In the genomic region with DNA sequence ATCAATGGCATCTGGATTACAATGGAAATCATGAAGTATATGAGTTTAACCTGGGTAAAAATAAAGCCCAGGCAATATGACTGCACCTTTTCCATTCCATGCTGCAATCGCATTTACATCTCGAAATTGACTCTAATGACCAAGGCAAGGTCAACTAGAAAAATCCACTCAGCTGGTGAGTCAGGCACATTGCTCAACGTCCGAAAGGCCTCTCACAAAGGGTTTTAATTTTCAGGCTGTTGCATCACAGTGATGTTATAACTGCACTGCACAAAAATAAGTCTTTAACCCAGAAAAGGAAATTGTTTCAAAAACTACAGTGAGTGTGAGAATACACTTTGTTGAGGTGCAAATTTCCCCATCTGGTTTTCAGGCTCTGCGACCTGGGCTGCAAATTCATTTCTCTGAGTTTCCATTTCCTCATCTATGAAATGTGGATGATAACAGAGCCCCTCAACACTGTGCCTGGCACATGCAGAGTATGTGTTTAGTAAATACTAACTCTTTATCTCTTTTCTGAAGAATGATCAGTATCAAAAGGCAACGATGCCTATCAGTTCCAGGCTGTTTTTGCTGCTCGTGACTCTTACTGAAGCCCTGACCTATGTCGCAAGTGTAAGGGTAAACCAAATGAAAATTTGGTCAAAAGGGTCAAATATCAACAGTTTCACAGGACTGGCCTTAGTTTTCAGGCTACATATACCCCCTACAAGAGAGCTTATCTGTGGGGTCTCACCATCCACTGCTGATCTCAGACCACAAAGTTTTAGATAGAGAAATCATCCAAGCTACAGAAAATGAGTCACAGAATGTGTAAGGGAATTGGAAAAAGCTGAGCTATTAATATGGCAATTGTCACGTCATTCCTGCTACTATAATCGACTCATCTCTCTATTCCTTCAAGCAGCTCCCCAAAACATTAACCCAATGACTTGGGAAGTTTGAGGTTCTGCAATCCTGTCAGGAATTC, we compare ENCODE assay signal across 1 cellular context.
TF ChIP-seq lines count a peak whose summit lies in the region.

No MANE protein-coding gene starts in this region.

TF ChIP-seq in HepG2, 621 proteins besides CTCF, POLR2A, EP300 and RAD21 (continued from another document and continues in another):
- TF ChIP-seq, protein P1, sequence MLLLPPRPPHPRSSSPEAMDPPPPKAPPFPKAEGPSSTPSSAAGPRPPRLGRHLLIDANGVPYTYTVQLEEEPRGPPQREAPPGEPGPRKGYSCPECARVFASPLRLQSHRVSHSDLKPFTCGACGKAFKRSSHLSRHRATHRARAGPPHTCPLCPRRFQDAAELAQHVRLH (CRISPR knock-in tag; IDR thresholded peaks at IDR 0.05; ENCODE audit: borderline replicate concordance, low read depth) = peak; percentile 49; the same call in 1 of the 2 replicates
- TF ChIP-seq ZSCAN31 (CRISPR knock-in tag; IDR thresholded peaks at IDR 0.05; ENCODE audit: low read depth) (no peak), ZNF367 (CRISPR knock-in tag; IDR thresholded peaks at IDR 0.05; ENCODE audit: borderline replicate concordance) (0 out of 2 replicates have a peak, but pooled peaks have one; percentile 41), GPN1 (CRISPR knock-in tag; IDR thresholded peaks at IDR 0.05; ENCODE audit: borderline replicate concordance) (no peak), PRMT3 (CRISPR knock-in tag; IDR thresholded peaks at IDR 0.05; ENCODE audit: borderline replicate concordance, low read depth) (no peak), SIX4 (CRISPR knock-in tag; IDR thresholded peaks at IDR 0.05) (peak; percentile 86), RFXAP (CRISPR knock-in tag; IDR thresholded peaks at IDR 0.05; ENCODE audit: borderline replicate concordance) (no peak), HMG20B (CRISPR knock-in tag; conservative IDR thresholded peaks at IDR 0.05) (peak; percentile 67; the same call in 1 of the 2 replicates), YY1 (IDR thresholded peaks at IDR 0.05; ENCODE audit: insufficient read depth, insufficient replicate concordance, low read depth, low read length) (no peak), RNF2 (conservative IDR thresholded peaks at IDR 0.05; ENCODE audit: low read depth) (no peak), ZNF431 (CRISPR knock-in tag; IDR thresholded peaks at IDR 0.05; ENCODE audit: borderline replicate concordance, low read depth) (no peak), XRCC5 (optimal IDR thresholded peaks at IDR 0.05; ENCODE audit: low read length) (no peak), NR2F6 (IDR thresholded peaks at IDR 0.05) (peak; percentile 80), NR2F6 (CRISPR knock-in tag; IDR thresholded peaks at IDR 0.05) (peak; percentile 87), GATAD1 (CRISPR knock-in tag; IDR thresholded peaks at IDR 0.05) (no peak), KDM6A (CRISPR knock-in tag; IDR thresholded peaks at IDR 0.05; ENCODE audit: low read depth) (0 out of 2 replicates have a peak, but pooled peaks have one; percentile 19), HIVEP1 (CRISPR knock-in tag; IDR thresholded peaks at IDR 0.05) (no peak), PPARG (CRISPR knock-in tag; conservative IDR thresholded peaks at IDR 0.05) (peak; percentile 54), EEA1 (CRISPR knock-in tag; IDR thresholded peaks at IDR 0.05; ENCODE audit: borderline replicate concordance) (no peak), MXD4 (CRISPR knock-in tag; IDR thresholded peaks at IDR 0.05) (no peak), MAFK (conservative IDR thresholded peaks at IDR 0.05 in 1 of 2, IDR thresholded peaks at IDR 0.05 in 1 of 2; ENCODE audit: low read length in 2 of 2) (no peak), POLR2G (IDR thresholded peaks at IDR 0.05; ENCODE audit: low read depth, low read length) (peak; percentile 62; the same call in 1 of the 2 replicates), SOX13 (IDR thresholded peaks at IDR 0.05) (peak; percentile 51; the same call in 1 of the 2 replicates), SOX13 (CRISPR knock-in tag; conservative IDR thresholded peaks at IDR 0.05 in 1 of 2, IDR thresholded peaks at IDR 0.05 in 1 of 2) (peak in 1 of 2 experiments; percentile 84; a peak in 2 of 4 replicates), AGO1 (IDR thresholded peaks at IDR 0.05; ENCODE audit: low read depth, low read length, poor library complexity, severe bottlenecking) (no peak), ZNF713 (CRISPR knock-in tag; IDR thresholded peaks at IDR 0.05) (no peak), POGZ (CRISPR knock-in tag; IDR thresholded peaks at IDR 0.05) (no peak), ZNF616 (CRISPR knock-in tag; IDR thresholded peaks at IDR 0.05; ENCODE audit: low read depth) (no peak), ZNF44 (CRISPR knock-in tag; IDR thresholded peaks at IDR 0.05) (no peak), PCBP2 (optimal IDR thresholded peaks at IDR 0.05; ENCODE audit: low read depth, low read length, poor library complexity, severe bottlenecking) (no peak), ZNF652 (CRISPR knock-in tag; IDR thresholded peaks at IDR 0.05; ENCODE audit: borderline replicate concordance, low read depth) (no peak), ZNF891 (CRISPR knock-in tag; IDR thresholded peaks at IDR 0.05) (no peak), KDM5A (IDR thresholded peaks at IDR 0.05; ENCODE audit: borderline replicate concordance, low read length) (no peak; the same call in 1 of the 2 replicates), ZNF670 (CRISPR knock-in tag; IDR thresholded peaks at IDR 0.05; ENCODE audit: borderline replicate concordance) (peak; percentile 78; the same call in 1 of the 2 replicates)
- TF ChIP-seq, protein P2, sequence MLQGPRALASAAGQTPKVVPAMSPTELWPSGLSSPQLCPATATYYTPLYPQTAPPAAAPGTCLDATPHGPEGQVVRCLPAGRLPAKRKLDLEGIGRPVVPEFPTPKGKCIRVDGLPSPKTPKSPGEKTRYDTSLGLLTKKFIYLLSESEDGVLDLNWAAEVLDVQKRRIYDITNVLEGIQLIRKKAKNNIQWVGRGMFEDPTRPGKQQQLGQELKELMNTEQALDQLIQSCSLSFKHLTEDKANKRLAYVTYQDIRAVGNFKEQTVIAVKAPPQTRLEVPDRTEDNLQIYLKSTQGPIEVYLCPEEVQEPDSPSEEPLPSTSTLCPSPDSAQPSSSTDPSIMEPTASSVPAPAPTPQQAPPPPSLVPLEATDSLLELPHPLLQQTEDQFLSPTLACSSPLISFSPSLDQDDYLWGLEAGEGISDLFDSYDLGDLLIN (CRISPR knock-in tag; IDR thresholded peaks at IDR 0.05; ENCODE audit: borderline replicate concordance) = no peak
- TF ChIP-seq, protein P3, sequence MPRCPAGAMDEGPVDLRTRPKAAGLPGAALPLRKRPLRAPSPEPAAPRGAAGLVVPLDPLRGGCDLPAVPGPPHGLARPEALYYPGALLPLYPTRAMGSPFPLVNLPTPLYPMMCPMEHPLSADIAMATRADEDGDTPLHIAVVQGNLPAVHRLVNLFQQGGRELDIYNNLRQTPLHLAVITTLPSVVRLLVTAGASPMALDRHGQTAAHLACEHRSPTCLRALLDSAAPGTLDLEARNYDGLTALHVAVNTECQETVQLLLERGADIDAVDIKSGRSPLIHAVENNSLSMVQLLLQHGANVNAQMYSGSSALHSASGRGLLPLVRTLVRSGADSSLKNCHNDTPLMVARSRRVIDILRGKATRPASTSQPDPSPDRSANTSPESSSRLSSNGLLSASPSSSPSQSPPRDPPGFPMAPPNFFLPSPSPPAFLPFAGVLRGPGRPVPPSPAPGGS (CRISPR knock-in tag; IDR thresholded peaks at IDR 0.05) = no peak
- TF ChIP-seq, protein P4, sequence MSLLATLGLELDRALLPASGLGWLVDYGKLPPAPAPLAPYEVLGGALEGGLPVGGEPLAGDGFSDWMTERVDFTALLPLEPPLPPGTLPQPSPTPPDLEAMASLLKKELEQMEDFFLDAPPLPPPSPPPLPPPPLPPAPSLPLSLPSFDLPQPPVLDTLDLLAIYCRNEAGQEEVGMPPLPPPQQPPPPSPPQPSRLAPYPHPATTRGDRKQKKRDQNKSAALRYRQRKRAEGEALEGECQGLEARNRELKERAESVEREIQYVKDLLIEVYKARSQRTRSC (CRISPR knock-in tag; IDR thresholded peaks at IDR 0.05; ENCODE audit: low read depth) = no peak
- TF ChIP-seq, protein P5, sequence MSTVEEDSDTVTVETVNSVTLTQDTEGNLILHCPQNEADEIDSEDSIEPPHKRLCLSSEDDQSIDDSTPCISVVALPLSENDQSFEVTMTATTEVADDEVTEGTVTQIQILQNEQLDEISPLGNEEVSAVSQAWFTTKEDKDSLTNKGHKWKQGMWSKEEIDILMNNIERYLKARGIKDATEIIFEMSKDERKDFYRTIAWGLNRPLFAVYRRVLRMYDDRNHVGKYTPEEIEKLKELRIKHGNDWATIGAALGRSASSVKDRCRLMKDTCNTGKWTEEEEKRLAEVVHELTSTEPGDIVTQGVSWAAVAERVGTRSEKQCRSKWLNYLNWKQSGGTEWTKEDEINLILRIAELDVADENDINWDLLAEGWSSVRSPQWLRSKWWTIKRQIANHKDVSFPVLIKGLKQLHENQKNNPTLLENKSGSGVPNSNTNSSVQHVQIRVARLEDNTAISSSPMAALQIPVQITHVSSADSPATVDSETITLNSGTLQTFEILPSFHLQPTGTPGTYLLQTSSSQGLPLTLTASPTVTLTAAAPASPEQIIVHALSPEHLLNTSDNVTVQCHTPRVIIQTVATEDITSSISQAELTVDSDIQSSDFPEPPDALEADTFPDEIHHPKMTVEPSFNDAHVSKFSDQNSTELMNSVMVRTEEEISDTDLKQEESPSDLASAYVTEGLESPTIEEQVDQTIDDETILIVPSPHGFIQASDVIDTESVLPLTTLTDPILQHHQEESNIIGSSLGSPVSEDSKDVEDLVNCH (CRISPR knock-in tag; IDR thresholded peaks at IDR 0.05) = no peak
- TF ChIP-seq, protein P6, sequence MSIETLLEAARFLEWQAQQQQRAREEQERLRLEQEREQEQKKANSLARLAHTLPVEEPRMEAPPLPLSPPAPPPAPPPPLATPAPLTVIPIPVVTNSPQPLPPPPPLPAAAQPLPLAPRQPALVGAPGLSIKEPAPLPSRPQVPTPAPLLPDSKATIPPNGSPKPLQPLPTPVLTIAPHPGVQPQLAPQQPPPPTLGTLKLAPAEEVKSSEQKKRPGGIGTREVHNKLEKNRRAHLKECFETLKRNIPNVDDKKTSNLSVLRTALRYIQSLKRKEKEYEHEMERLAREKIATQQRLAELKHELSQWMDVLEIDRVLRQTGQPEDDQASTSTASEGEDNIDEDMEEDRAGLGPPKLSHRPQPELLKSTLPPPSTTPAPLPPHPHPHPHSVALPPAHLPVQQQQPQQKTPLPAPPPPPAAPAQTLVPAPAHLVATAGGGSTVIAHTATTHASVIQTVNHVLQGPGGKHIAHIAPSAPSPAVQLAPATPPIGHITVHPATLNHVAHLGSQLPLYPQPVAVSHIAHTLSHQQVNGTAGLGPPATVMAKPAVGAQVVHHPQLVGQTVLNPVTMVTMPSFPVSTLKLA (IDR thresholded peaks at IDR 0.05) = no peak
- TF ChIP-seq, protein P7, sequence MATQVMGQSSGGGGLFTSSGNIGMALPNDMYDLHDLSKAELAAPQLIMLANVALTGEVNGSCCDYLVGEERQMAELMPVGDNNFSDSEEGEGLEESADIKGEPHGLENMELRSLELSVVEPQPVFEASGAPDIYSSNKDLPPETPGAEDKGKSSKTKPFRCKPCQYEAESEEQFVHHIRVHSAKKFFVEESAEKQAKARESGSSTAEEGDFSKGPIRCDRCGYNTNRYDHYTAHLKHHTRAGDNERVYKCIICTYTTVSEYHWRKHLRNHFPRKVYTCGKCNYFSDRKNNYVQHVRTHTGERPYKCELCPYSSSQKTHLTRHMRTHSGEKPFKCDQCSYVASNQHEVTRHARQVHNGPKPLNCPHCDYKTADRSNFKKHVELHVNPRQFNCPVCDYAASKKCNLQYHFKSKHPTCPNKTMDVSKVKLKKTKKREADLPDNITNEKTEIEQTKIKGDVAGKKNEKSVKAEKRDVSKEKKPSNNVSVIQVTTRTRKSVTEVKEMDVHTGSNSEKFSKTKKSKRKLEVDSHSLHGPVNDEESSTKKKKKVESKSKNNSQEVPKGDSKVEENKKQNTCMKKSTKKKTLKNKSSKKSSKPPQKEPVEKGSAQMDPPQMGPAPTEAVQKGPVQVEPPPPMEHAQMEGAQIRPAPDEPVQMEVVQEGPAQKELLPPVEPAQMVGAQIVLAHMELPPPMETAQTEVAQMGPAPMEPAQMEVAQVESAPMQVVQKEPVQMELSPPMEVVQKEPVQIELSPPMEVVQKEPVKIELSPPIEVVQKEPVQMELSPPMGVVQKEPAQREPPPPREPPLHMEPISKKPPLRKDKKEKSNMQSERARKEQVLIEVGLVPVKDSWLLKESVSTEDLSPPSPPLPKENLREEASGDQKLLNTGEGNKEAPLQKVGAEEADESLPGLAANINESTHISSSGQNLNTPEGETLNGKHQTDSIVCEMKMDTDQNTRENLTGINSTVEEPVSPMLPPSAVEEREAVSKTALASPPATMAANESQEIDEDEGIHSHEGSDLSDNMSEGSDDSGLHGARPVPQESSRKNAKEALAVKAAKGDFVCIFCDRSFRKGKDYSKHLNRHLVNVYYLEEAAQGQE (IDR thresholded peaks at IDR 0.05; ENCODE audit: borderline replicate concordance in 1 of 2, low read depth in 1 of 2, low read length in 2 of 2) = peak in 1 of 2 experiments; percentile 71; a peak in 1 of 4 replicates
- TF ChIP-seq, protein P8, sequence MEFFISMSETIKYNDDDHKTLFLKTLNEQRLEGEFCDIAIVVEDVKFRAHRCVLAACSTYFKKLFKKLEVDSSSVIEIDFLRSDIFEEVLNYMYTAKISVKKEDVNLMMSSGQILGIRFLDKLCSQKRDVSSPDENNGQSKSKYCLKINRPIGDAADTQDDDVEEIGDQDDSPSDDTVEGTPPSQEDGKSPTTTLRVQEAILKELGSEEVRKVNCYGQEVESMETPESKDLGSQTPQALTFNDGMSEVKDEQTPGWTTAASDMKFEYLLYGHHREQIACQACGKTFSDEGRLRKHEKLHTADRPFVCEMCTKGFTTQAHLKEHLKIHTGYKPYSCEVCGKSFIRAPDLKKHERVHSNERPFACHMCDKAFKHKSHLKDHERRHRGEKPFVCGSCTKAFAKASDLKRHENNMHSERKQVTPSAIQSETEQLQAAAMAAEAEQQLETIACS (CRISPR knock-in tag; IDR thresholded peaks at IDR 0.05) = no peak
- TF ChIP-seq, protein P9, sequence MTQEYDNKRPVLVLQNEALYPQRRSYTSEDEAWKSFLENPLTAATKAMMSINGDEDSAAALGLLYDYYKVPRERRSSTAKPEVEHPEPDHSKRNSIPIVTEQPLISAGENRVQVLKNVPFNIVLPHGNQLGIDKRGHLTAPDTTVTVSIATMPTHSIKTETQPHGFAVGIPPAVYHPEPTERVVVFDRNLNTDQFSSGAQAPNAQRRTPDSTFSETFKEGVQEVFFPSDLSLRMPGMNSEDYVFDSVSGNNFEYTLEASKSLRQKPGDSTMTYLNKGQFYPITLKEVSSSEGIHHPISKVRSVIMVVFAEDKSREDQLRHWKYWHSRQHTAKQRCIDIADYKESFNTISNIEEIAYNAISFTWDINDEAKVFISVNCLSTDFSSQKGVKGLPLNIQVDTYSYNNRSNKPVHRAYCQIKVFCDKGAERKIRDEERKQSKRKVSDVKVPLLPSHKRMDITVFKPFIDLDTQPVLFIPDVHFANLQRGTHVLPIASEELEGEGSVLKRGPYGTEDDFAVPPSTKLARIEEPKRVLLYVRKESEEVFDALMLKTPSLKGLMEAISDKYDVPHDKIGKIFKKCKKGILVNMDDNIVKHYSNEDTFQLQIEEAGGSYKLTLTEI (CRISPR knock-in tag; conservative IDR thresholded peaks at IDR 0.05) = no peak
- TF ChIP-seq, protein P10, sequence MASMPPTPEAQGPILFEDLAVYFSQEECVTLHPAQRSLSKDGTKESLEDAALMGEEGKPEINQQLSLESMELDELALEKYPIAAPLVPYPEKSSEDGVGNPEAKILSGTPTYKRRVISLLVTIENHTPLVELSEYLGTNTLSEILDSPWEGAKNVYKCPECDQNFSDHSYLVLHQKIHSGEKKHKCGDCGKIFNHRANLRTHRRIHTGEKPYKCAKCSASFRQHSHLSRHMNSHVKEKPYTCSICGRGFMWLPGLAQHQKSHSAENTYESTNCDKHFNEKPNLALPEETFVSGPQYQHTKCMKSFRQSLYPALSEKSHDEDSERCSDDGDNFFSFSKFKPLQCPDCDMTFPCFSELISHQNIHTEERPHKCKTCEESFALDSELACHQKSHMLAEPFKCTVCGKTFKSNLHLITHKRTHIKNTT (CRISPR knock-in tag; IDR thresholded peaks at IDR 0.05) = no peak
